In genomic region chr2:156826342-156826933, GRCh38 we compare ENCODE assay signal across 16 cellular contexts.
DNase-seq lines count a peak whose midpoint lies in the region; ATAC-seq, FAIRE-seq and TF ChIP-seq lines count a peak whose summit lies in the region.
"Had no signal": no experiment of that assay in that cellular context is flagged by ENCODE, and none has a peak within 500 bp of the region (broad histone marks: within the 10 kb centered on the region; RNA-seq: fewer than 3 reads in every experiment).

No MANE protein-coding gene starts in this region.

- no peak for TF ChIP-seq RAD21 in HepG2 (CRISPR knock-in tag; IDR thresholded peaks at IDR 0.05)

- in situ Hi-C loops in HepG2 (cut with HindIII; ENCODE audit: extremely low pct_ligation_motif_present, low pct_unique_long_range_greater_than_20kb): no loop called here

- no peak for ATAC-seq in HepG2
- ATAC-seq: activated CD4-positive, CD25-positive, alpha-beta regulatory T cell treated with anti-CD3 and anti-CD28 coated beads, Interleukin-2, amount 50 U/mL, for 24 hours; natural killer cell; Panc1; right lobe of liver; T-cell had no signal

- BruUV-seq in HepG2 (replicated peaks; lab: Mats Ljungman, UMichigan): no TSS peak

- H3K79me2 ChIP-seq in astrocyte (ENCODE audit: insufficient read depth, low read length): no peaks in the 10 kb centered on the region
- H3K79me2 ChIP-seq in HepG2 (ENCODE audit: insufficient read depth, low read length): no peaks in the 10 kb centered on the region

- no peaks in the 10 kb centered on the region for H3K36me3 ChIP-seq in astrocyte (ENCODE audit: insufficient read depth, low read length)
- H3K36me3 ChIP-seq in HepG2 (replicated peaks in 1 of 2; ENCODE audit: control insufficient read depth in 1 of 2, insufficient read depth in 2 of 2, low read length in 2 of 2): no peaks in the 10 kb centered on the region
- H3K36me3 ChIP-seq: left ventricle myocardium inferior, right lobe of liver had no signal

- TF ChIP-seq EP300 in HepG2 (IDR thresholded peaks at IDR 0.05; ENCODE audit: low read depth in 2 of 2, low read length in 2 of 2): no peak
- no peak for TF ChIP-seq EP300 in HepG2 (CRISPR knock-in tag; IDR thresholded peaks at IDR 0.05; ENCODE audit: borderline replicate concordance)

- H2AFZ ChIP-seq in astrocyte (ENCODE audit: low read depth, low read length): no peak overlapping the region
- no peak overlapping the region for H2AFZ ChIP-seq in HepG2 (ENCODE audit: low read length)

- H3K4me3 Mint-ChIP-seq in astrocyte (ENCODE audit: unreplicated experiment): no peak overlapping the region
- H3K4me3 Mint-ChIP-seq: natural killer cell, T-cell had no signal

- no peak for FAIRE-seq in astrocyte (lab: Jason Lieb, UNC)
- FAIRE-seq in HepG2 (lab: Jason Lieb, UNC): no peak

- DNase-seq in HFF-Myc (ENCODE audit: extremely low read depth, low read depth): peak; percentile 56
- peak; percentile 73 for DNase-seq in astrocyte (ENCODE audit: low read depth)
- DNase-seq in fibroblast of the conjunctiva (ENCODE audit: low read depth): peak; percentile 37
- DNase-seq in skeletal muscle cell (ENCODE audit: low read depth): peak; percentile 80
- DNase-seq in NCI-H1436 (lab: John Stamatoyannopoulos, UW): no peak
- DNase-seq in activated CD4-positive, alpha-beta T cell treated with anti-CD3 and anti-CD28 coated beads, Interleukin-2, amount 50 U/mL, for 1 hour: no peak
- DNase-seq in NCI-H2227 (lab: John Stamatoyannopoulos, UW; ENCODE audit: unreplicated experiment): no peak
- no peak for DNase-seq in HepG2 (ENCODE audit: low spot score)
- DNase-seq: left ventricle myocardium inferior, natural killer cell, NCI-H1092 treated with DMSO at 0.1 percent for 48 hours, NCI-H345, right lobe of liver, T-cell had no signal

- no peak overlapping the region for H3K9ac ChIP-seq in astrocyte (ENCODE audit: low read length)
- no peak overlapping the region for H3K9ac ChIP-seq in HepG2 (ENCODE audit: insufficient read depth, low read depth, low read length)

- 23% methylated on average over 2 of the region's 2 CpGs for WGBS in HepG2 (ENCODE audit: low lambda C conversion rate)

- intact Hi-C loops in HepG2 (cut with micrococcal nuclease; ENCODE audit: unreplicated experiment): no loop called here

- H3K4me2 ChIP-seq in astrocyte (ENCODE audit: low read length): peak overlapping the region; percentile 33
- H3K4me2 ChIP-seq in HepG2 (ENCODE audit: low read depth, low read length): no peak overlapping the region

- no peaks in the 10 kb centered on the region for H4K20me1 ChIP-seq in astrocyte (ENCODE audit: insufficient read depth, low read length)
- H4K20me1 ChIP-seq in HepG2 (ENCODE audit: insufficient read depth, low read length): no peaks in the 10 kb centered on the region

- H3K9me3 ChIP-seq in astrocyte (ENCODE audit: insufficient read depth, low read depth, low read length) (no peaks in the 10 kb centered on the region), HepG2 (ENCODE audit: low read length) (0 out of 2 replicates have a peak, but pooled peaks cover 6% of the 10 kb centered on the region)
- H3K9me3 ChIP-seq: left ventricle myocardium inferior, right lobe of liver had no signal

- no peak overlapping the region for H3K27ac Mint-ChIP-seq in astrocyte (ENCODE audit: unreplicated experiment)
- H3K27ac Mint-ChIP-seq: natural killer cell, T-cell had no signal

- no peaks in the 10 kb centered on the region for H3K36me3 Mint-ChIP-seq in astrocyte (ENCODE audit: low read depth, unreplicated experiment)
- H3K36me3 Mint-ChIP-seq: natural killer cell, T-cell had no signal

- H3K4me1 ChIP-seq in astrocyte (ENCODE audit: insufficient read depth, low read length) (no peaks in the 10 kb centered on the region), HepG2 (ENCODE audit: insufficient read depth, low read length) (no peaks in the 10 kb centered on the region)
- H3K4me1 ChIP-seq: left ventricle myocardium inferior, right lobe of liver had no signal

- peaks cover 8% of the 10 kb centered on the region for H3K4me1 Mint-ChIP-seq in astrocyte (ENCODE audit: low read depth, unreplicated experiment)
- H3K4me1 Mint-ChIP-seq: natural killer cell, T-cell had no signal

- POLR2A ChIA-PET in HepG2 (lab: Yijun Ruan, JAX): no interaction called here

- no peaks in the 10 kb centered on the region for H3K27me3 ChIP-seq in astrocyte (ENCODE audit: insufficient read depth, low read length)
- H3K27me3 ChIP-seq in HepG2 (ENCODE audit: control insufficient read depth in 1 of 2, insufficient read depth in 2 of 2, low read length in 2 of 2): no peaks in the 10 kb centered on the region
- H3K27me3 ChIP-seq: right lobe of liver had no signal

- H3K27ac ChIP-seq in astrocyte (ENCODE audit: low read depth, low read length) (no peak overlapping the region), HepG2 (ENCODE audit: extremely low read length, insufficient read depth, low read length) (no peak overlapping the region)
- H3K27ac ChIP-seq: left ventricle myocardium inferior, right lobe of liver had no signal

- no peak for TF ChIP-seq CTCF in HFF-Myc (IDR thresholded peaks at IDR 0.05; ENCODE audit: low read depth, low read length, missing control alignments)
- no peak for TF ChIP-seq CTCF in astrocyte (IDR thresholded peaks at IDR 0.05; ENCODE audit: insufficient read depth, low read depth, low read length)
- no peak for TF ChIP-seq CTCF in HepG2 (CRISPR knock-in tag; IDR thresholded peaks at IDR 0.05)

- H3K27me3 Mint-ChIP-seq in astrocyte (ENCODE audit: low read depth, unreplicated experiment): no peaks in the 10 kb centered on the region

- CTCF ChIA-PET in HepG2 (lab: Yijun Ruan, JAX; ENCODE audit: low intra/inter-chr PET ratio, low total read pairs): no interaction called here

- no peak overlapping the region for H3K4me3 ChIP-seq in HFF-Myc (replicated peaks; ENCODE audit: low read depth, low read length)
- H3K4me3 ChIP-seq in astrocyte (ENCODE audit: insufficient read depth, low read depth, low read length): no peak overlapping the region
- no peak overlapping the region for H3K4me3 ChIP-seq in skeletal muscle cell (ENCODE audit: low read depth, low read length)
- no peak overlapping the region for H3K4me3 ChIP-seq in HepG2 (replicated peaks in 1 of 3; ENCODE audit: insufficient read depth in 1 of 3, low read depth in 2 of 3, low read length in 3 of 3)
- H3K4me3 ChIP-seq: left ventricle myocardium inferior, right lobe of liver had no signal

- peaks cover 2% of the 10 kb centered on the region for H3K9me3 Mint-ChIP-seq in astrocyte (ENCODE audit: unreplicated experiment)

- TF ChIP-seq POLR2A in HepG2 (IDR thresholded peaks at IDR 0.05; ENCODE audit: insufficient read depth in 1 of 2, low read depth in 2 of 2, low read length in 2 of 2): no peak

TF ChIP-seq in HepG2, 621 proteins besides CTCF, POLR2A, EP300 and RAD21:
- TF ChIP-seq NFE2L2 (IDR thresholded peaks at IDR 0.05; ENCODE audit: low read length): no peak
- TF ChIP-seq HBP1 (CRISPR knock-in tag; IDR thresholded peaks at IDR 0.05; ENCODE audit: low read depth): no peak
- no peak for TF ChIP-seq ZNF652 (CRISPR knock-in tag; IDR thresholded peaks at IDR 0.05; ENCODE audit: borderline replicate concordance, low read depth)
- TF ChIP-seq GMEB2 (CRISPR knock-in tag; IDR thresholded peaks at IDR 0.05; ENCODE audit: low read depth): no peak

Comparison
In these comparisons a context has a peak if more than half of its experiments do, and no peak if none do; other contexts are left out.
1. DNase-seq: peak in HFF-Myc (single experiment), astrocyte (single experiment), fibroblast of the conjunctiva (single experiment) and skeletal muscle cell (single experiment); none in NCI-H1436 (single experiment), activated CD4-positive, alpha-beta T cell treated with anti-CD3 and anti-CD28 coated beads, Interleukin-2, amount 50 U/mL, for 1 hour (single experiment), NCI-H2227 (single experiment) and HepG2 (single experiment).